1 cellular context compared by ENCODE assay signal in the genomic region with DNA sequence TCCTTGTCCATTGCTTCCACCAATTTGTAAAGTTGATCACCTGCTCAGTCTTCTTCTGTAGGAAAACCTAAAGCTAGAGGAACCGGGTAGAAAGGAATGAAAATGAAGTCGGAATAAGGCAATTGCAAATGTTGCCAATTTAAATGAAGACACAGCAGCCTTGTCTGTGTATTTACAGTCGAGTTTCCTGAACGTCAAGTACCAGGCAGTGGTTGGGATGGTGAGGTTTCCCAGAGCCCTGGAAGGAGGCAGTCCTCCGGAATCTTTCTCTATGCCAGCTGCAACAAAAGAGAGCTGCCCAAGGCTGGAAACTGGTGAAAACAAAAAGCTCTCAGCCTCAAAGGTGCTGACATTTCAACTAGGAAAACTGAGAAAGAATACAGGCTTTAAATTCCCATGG.
TF ChIP-seq lines count a peak whose summit lies in the region.

No MANE protein-coding gene starts in this region.

TF ChIP-seq in K562, 482 proteins besides CTCF, POLR2A, EP300 and RAD21:
- TF ChIP-seq ZNF408 (CRISPR knock-in tag; IDR thresholded peaks at IDR 0.05; ENCODE audit: low read depth) (no peak), ZNF589 (CRISPR knock-in tag; IDR thresholded peaks at IDR 0.05; ENCODE audit: low read depth) (no peak), ZNF586 (CRISPR knock-in tag; conservative IDR thresholded peaks at IDR 0.05) (no peak), ZNF311 (CRISPR knock-in tag; IDR thresholded peaks at IDR 0.05) (no peak), PCBP1 (IDR thresholded peaks at IDR 0.05; ENCODE audit: low read depth, low read length, poor library complexity, severe bottlenecking) (no peak), HNRNPH1 (optimal IDR thresholded peaks at IDR 0.05; ENCODE audit: low read depth, low read length) (no peak), LARP7 (IDR thresholded peaks at IDR 0.05) (no peak), TGIF2 (CRISPR knock-in tag; IDR thresholded peaks at IDR 0.05) (no peak), ZNF239 (CRISPR knock-in tag; IDR thresholded peaks at IDR 0.05) (no peak), ZNF282 (CRISPR knock-in tag; IDR thresholded peaks at IDR 0.05) (no peak), NR4A1 (CRISPR knock-in tag; IDR thresholded peaks at IDR 0.05) (no peak), NR4A1 (tag; IDR thresholded peaks at IDR 0.05) (no peak), MAZ (CRISPR knock-in tag; conservative IDR thresholded peaks at IDR 0.05 in 1 of 2, IDR thresholded peaks at IDR 0.05 in 1 of 2) (no peak), SOX6 (IDR thresholded peaks at IDR 0.05) (no peak), RBM15 (IDR thresholded peaks at IDR 0.05; ENCODE audit: insufficient read depth, low read length) (no peak)
- TF ChIP-seq, protein P1, sequence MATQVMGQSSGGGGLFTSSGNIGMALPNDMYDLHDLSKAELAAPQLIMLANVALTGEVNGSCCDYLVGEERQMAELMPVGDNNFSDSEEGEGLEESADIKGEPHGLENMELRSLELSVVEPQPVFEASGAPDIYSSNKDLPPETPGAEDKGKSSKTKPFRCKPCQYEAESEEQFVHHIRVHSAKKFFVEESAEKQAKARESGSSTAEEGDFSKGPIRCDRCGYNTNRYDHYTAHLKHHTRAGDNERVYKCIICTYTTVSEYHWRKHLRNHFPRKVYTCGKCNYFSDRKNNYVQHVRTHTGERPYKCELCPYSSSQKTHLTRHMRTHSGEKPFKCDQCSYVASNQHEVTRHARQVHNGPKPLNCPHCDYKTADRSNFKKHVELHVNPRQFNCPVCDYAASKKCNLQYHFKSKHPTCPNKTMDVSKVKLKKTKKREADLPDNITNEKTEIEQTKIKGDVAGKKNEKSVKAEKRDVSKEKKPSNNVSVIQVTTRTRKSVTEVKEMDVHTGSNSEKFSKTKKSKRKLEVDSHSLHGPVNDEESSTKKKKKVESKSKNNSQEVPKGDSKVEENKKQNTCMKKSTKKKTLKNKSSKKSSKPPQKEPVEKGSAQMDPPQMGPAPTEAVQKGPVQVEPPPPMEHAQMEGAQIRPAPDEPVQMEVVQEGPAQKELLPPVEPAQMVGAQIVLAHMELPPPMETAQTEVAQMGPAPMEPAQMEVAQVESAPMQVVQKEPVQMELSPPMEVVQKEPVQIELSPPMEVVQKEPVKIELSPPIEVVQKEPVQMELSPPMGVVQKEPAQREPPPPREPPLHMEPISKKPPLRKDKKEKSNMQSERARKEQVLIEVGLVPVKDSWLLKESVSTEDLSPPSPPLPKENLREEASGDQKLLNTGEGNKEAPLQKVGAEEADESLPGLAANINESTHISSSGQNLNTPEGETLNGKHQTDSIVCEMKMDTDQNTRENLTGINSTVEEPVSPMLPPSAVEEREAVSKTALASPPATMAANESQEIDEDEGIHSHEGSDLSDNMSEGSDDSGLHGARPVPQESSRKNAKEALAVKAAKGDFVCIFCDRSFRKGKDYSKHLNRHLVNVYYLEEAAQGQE (CRISPR knock-in tag; IDR thresholded peaks at IDR 0.05; ENCODE audit: low read depth), result no peak
- TF ChIP-seq, protein P2, sequence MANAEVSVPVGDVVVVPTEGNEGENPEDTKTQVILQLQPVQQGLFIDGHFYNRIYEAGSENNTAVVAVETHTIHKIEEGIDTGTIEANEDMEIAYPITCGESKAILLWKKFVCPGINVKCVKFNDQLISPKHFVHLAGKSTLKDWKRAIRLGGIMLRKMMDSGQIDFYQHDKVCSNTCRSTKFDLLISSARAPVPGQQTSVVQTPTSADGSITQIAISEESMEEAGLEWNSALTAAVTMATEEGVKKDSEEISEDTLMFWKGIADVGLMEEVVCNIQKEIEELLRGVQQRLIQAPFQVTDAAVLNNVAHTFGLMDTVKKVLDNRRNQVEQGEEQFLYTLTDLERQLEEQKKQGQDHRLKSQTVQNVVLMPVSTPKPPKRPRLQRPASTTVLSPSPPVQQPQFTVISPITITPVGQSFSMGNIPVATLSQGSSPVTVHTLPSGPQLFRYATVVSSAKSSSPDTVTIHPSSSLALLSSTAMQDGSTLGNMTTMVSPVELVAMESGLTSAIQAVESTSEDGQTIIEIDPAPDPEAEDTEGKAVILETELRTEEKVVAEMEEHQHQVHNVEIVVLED (CRISPR knock-in tag; IDR thresholded peaks at IDR 0.05), result no peak
- TF ChIP-seq, protein P3, sequence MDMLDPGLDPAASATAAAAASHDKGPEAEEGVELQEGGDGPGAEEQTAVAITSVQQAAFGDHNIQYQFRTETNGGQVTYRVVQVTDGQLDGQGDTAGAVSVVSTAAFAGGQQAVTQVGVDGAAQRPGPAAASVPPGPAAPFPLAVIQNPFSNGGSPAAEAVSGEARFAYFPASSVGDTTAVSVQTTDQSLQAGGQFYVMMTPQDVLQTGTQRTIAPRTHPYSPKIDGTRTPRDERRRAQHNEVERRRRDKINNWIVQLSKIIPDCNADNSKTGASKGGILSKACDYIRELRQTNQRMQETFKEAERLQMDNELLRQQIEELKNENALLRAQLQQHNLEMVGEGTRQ (CRISPR knock-in tag; IDR thresholded peaks at IDR 0.05), result no peak
- TF ChIP-seq, protein P4, sequence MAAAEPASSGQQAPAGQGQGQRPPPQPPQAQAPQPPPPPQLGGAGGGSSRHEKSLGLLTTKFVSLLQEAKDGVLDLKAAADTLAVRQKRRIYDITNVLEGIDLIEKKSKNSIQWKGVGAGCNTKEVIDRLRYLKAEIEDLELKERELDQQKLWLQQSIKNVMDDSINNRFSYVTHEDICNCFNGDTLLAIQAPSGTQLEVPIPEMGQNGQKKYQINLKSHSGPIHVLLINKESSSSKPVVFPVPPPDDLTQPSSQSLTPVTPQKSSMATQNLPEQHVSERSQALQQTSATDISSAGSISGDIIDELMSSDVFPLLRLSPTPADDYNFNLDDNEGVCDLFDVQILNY (CRISPR knock-in tag; IDR thresholded peaks at IDR 0.05), result no peak
- TF ChIP-seq, protein P5, sequence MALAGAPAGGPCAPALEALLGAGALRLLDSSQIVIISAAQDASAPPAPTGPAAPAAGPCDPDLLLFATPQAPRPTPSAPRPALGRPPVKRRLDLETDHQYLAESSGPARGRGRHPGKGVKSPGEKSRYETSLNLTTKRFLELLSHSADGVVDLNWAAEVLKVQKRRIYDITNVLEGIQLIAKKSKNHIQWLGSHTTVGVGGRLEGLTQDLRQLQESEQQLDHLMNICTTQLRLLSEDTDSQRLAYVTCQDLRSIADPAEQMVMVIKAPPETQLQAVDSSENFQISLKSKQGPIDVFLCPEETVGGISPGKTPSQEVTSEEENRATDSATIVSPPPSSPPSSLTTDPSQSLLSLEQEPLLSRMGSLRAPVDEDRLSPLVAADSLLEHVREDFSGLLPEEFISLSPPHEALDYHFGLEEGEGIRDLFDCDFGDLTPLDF (CRISPR knock-in tag; IDR thresholded peaks at IDR 0.05), result no peak
- TF ChIP-seq, protein P6, sequence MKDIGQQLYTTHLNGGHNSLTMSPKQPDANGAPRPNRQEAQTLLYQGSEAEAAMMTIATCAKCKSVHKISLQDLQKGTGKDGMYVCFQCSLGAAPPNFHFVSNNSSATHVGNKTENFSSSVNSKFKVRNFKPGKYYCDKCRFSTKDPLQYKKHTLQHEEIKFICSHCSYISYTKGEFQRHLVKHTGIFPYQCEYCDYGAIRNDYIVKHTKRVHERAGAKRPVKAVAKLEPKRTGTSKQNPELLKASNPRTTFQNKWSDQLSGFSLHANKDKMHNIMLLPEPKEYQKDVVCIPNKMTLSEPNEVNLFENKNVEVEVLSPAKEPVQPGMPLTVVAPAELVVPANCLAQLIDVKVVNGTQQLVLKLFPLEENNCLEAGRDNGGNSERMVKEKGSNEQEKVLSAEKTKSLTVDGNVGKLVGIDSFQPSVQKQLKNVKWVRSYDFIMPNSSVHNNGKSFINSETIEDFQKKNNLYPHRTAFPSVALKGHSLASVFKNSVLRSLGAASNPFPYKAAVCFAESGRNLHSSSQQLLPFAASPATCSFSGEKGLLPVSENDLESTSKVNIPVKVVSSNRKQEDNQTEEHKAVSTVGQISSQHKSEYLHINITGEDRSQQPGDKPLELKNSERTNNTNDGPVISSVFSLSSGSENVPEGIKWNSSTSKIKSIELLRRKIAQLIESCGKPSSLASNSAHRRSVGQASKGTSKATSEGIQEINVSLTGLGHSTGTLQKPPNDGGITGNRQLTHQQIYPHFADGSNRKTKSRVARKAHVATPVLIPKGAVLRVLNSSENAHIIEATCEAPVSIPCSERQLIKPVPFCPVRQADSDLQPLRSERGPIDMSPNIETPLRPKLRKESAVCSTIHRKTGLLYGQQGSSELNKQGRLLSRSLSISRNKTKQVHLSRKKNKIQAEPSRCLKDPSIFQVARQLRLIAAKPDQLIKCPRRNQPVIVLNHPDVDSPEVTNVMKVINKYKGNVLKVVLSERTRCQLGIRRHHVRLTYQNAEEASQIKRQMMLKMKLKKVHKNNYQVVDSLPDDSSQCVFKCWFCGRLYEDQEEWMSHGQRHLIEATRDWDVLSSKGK (CRISPR knock-in tag; IDR thresholded peaks at IDR 0.05), result no peak
TF ChIP-seq in K562: peak in this region for 0.
